Comparison of ENCODE assay signal across 9 cellular contexts in genomic region chr17:37701424-37702020, GRCh38. TPM values are rescaled to one million over a fixed set of nuclear protein-coding genes. Genes with fewer than 3 reads are reported as not detected.
DNase-seq lines count a peak whose midpoint lies in the region; ATAC-seq and TF ChIP-seq lines count a peak whose summit lies in the region.
"Had no signal": no experiment of that assay in that cellular context is flagged by ENCODE, and none has a peak within 500 bp of the region (broad histone marks: within the 10 kb centered on the region; RNA-seq: fewer than 3 reads in every experiment).

No MANE protein-coding gene starts in this region.

- no peaks in the 10 kb centered on the region for H3K9me3 ChIP-seq in ovary

- H3K27me3 Mint-ChIP-seq in activated T-cell treated with anti-CD3 and anti-CD28 coated beads, Interleukin-2, amount 50 U/mL, for 24 hours = peaks cover 49% of the 10 kb centered on the region
- no peaks in the 10 kb centered on the region for H3K27me3 Mint-ChIP-seq in glutamatergic neuron (ENCODE audit: unreplicated experiment)

- no peak overlapping the region for H3K27ac Mint-ChIP-seq in activated T-cell treated with anti-CD3 and anti-CD28 coated beads, Interleukin-2, amount 50 U/mL, for 24 hours
- no peak overlapping the region for H3K27ac Mint-ChIP-seq in glutamatergic neuron (ENCODE audit: unreplicated experiment)

- H3K9me3 Mint-ChIP-seq in activated T-cell treated with anti-CD3 and anti-CD28 coated beads, Interleukin-2, amount 50 U/mL, for 24 hours = no peaks in the 10 kb centered on the region
- peaks cover 2% of the 10 kb centered on the region for H3K9me3 Mint-ChIP-seq in glutamatergic neuron (ENCODE audit: unreplicated experiment)

- H3K4me1 Mint-ChIP-seq in activated T-cell treated with anti-CD3 and anti-CD28 coated beads, Interleukin-2, amount 50 U/mL, for 24 hours (ENCODE audit: low read depth) = peaks cover 26% of the 10 kb centered on the region
- H3K4me1 Mint-ChIP-seq in glutamatergic neuron (ENCODE audit: low read depth, unreplicated experiment) = no peaks in the 10 kb centered on the region

- no peak for TF ChIP-seq POLR2A in ovary (IDR thresholded peaks at IDR 0.05)

- TF ChIP-seq CTCF in glutamatergic neuron (IDR thresholded peaks at IDR 0.05; ENCODE audit: partially characterized antibody, unreplicated experiment) (peak; percentile 27), ovary (IDR thresholded peaks at IDR 0.05) (no peak)

- no peak for TF ChIP-seq EP300 in ovary (IDR thresholded peaks at IDR 0.05)

- no peaks in the 10 kb centered on the region for H3K27me3 ChIP-seq in ovary

- intact Hi-C loops in ovary (cut with DNase I) = no loop called here

- no peak overlapping the region for H3K4me3 ChIP-seq in ovary

- H3K4me3 Mint-ChIP-seq in activated T-cell treated with anti-CD3 and anti-CD28 coated beads, Interleukin-2, amount 50 U/mL, for 24 hours = no peak overlapping the region
- no peak overlapping the region for H3K4me3 Mint-ChIP-seq in glutamatergic neuron (ENCODE audit: unreplicated experiment)

- ATAC-seq in HG03442 (IDR thresholded peaks at IDR 0.05; ENCODE audit: unreplicated experiment) (no peak), GM21529 (IDR thresholded peaks at IDR 0.05; ENCODE audit: unreplicated experiment) (no peak)

- no peak overlapping the region for H3K27ac ChIP-seq in ovary

- no peaks in the 10 kb centered on the region for H3K36me3 ChIP-seq in ovary

- 58 to 62% (median 60%) methylated on average over 6 of the region's 6 CpGs for whole genome bisulfite sequencing in ovary, 3 donors

- H3K4me1 ChIP-seq in ovary (ENCODE audit: insufficient read depth) = no peaks in the 10 kb centered on the region

- DNase-seq in GM03348 (ENCODE audit: low spot score) = peak; percentile 57
- DNase-seq in NCI-H69 (lab: John Stamatoyannopoulos, UW) = peak; percentile 19
- DNase-seq in activated T-cell treated with anti-CD3 and anti-CD28 coated beads, Interleukin-2, amount 50 U/mL, for 24 hours = peak; percentile 56
- no peak for DNase-seq in glutamatergic neuron
- peak; percentile 8 for DNase-seq in stimulated activated CD4-positive, alpha-beta T cell treated with anti-CD3 and anti-CD28 coated beads, Interleukin-2, amount 100 ng/mL, for 4 hours (ENCODE audit: low read depth)
- no peak for DNase-seq in ovary

- H3K36me3 Mint-ChIP-seq in activated T-cell treated with anti-CD3 and anti-CD28 coated beads, Interleukin-2, amount 50 U/mL, for 24 hours (ENCODE audit: low read depth) = no peaks in the 10 kb centered on the region
- no peaks in the 10 kb centered on the region for H3K36me3 Mint-ChIP-seq in glutamatergic neuron (ENCODE audit: unreplicated experiment)

RNA-seq across cellular contexts. Expression of gene HNF1B, which starts 43.3 kb away (rescaled TPM):
- total RNA-seq in glutamatergic neuron (ENCODE audit: unreplicated experiment) (not detected), ovary (1 to 10 TPM in 2 of 7 donors, under 1 TPM in 3, not detected in 2; 0.60 to 9.5 (median 0.84) TPM)
- under 1 TPM in 1 of 2 donors, not detected in 1; 0.05 TPM for polyA plus RNA-seq in ovary
- total RNA-seq: LHCN-M2 had no signal

RNA-seq across cellular contexts. Expression of gene DDX52, which starts 58.3 kb away (rescaled TPM):
- total RNA-seq in glutamatergic neuron (ENCODE audit: unreplicated experiment) (47.4 TPM), ovary (10 to 100 TPM; 11.3 to 20.3 (median 19.6) TPM)
- polyA plus RNA-seq in ovary = 10 to 100 TPM in 1 of 2 donors, 1 to 10 TPM in 1; 8.8 to 14.9 TPM

Comparison
In these comparisons a context has a peak if more than half of its experiments do, and no peak if none do; other contexts are left out.
1. DNase-seq: peak in GM03348 (single experiment), NCI-H69 (single experiment), activated T-cell treated with anti-CD3 and anti-CD28 coated beads, Interleukin-2, amount 50 U/mL, for 24 hours (single experiment) and stimulated activated CD4-positive, alpha-beta T cell treated with anti-CD3 and anti-CD28 coated beads, Interleukin-2, amount 100 ng/mL, for 4 hours (single experiment); none in glutamatergic neuron (single experiment) and ovary (0 of 5).